Comparison of ENCODE assay signal across 19 cellular contexts in the genomic region with DNA sequence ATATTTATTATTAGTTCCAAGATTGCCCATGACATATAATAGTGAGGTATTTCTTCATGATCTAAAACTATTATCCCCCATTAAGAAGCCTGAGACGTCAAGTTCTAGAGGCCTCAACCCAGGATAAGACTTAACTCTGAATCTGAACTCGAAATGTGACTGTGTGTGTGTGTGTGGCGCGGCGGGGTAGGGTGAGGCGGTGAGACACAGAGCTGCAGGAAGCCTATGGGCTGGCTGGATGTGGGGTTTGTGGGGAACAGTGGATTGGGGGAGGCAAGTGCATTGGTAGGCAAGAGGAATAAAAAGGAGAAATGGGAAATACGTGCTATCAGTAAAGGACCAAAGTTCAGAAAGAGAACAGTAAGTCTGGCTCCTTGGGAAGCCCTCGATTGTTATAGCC.
"Had no signal": no experiment of that assay in that cellular context is flagged by ENCODE, and none has a peak within 500 bp of the region (broad histone marks: within the 10 kb centered on the region; RNA-seq: fewer than 3 reads in every experiment).

No MANE protein-coding gene starts in this region.

- DNase-seq: activated CD4-positive, alpha-beta T cell treated with anti-CD3 and anti-CD28 coated beads for 48 hours; activated CD8-positive, alpha-beta memory T cell treated with anti-CD3 and anti-CD28 coated beads, Interleukin-2, amount 10 ng/mL, durations not matched to agents 7 days and 5 days; activated CD8-positive, alpha-beta T cell treated with anti-CD3 and anti-CD28 coated beads for 36 hours; effector CD4-positive, alpha-beta T cell; heart right ventricle; kidney; naive thymus-derived CD8-positive, alpha-beta T cell; right lobe of liver; stimulated activated CD4-positive, alpha-beta T cell treated with anti-CD3 and anti-CD28 coated beads, Interleukin-15, amount 100 ng/mL, for 24 hours; stimulated activated naive CD4-positive, alpha-beta T cell; SW 1271; T-helper 17 cell had no signal

- H3K27ac Mint-ChIP-seq: activated CD8-positive, alpha-beta memory T cell treated with anti-CD3 and anti-CD28 coated beads, Interleukin-2, amount 10 ng/mL, durations not matched to agents 7 days and 5 days; activated CD8-positive, alpha-beta T cell treated with anti-CD3 and anti-CD28 coated beads for 36 hours; activated naive CD4-positive, alpha-beta T cell treated with anti-CD3 and anti-CD28 coated beads, Interleukin-2, amount 50 U/mL, for 72 hours; activated T-helper 1 cell treated with anti-CD3 and anti-CD28 coated beads, Interleukin-12 subunit alpha, Interleukin-12 subunit beta, Interleukin-2, Interleukin-4 antibody, amounts not matched to agents 30 ng/mL and 10 ng/mL and 1 ng/mL, durations not matched to agents 14 hours and 24 hours and 36 hours; mesothelial cell of epicardium; naive thymus-derived CD8-positive, alpha-beta T cell; T-helper 17 cell; type B pancreatic cell had no signal

- H3K36me3 Mint-ChIP-seq: activated CD8-positive, alpha-beta memory T cell treated with anti-CD3 and anti-CD28 coated beads, Interleukin-2, amount 10 ng/mL, durations not matched to agents 7 days and 5 days; activated naive CD4-positive, alpha-beta T cell treated with anti-CD3 and anti-CD28 coated beads, Interleukin-2, amount 50 U/mL, for 72 hours; naive thymus-derived CD8-positive, alpha-beta T cell; type B pancreatic cell had no signal

- H3K4me1 Mint-ChIP-seq: activated CD8-positive, alpha-beta memory T cell treated with anti-CD3 and anti-CD28 coated beads, Interleukin-2, amount 10 ng/mL, durations not matched to agents 7 days and 5 days; mesothelial cell of epicardium; naive thymus-derived CD8-positive, alpha-beta T cell had no signal

- H3K9me3 ChIP-seq: heart right ventricle, right lobe of liver, thoracic aorta had no signal

- H3K9me3 Mint-ChIP-seq: activated CD8-positive, alpha-beta T cell treated with anti-CD3 and anti-CD28 coated beads for 36 hours; activated naive CD4-positive, alpha-beta T cell treated with anti-CD3 and anti-CD28 coated beads, Interleukin-2, amount 50 U/mL, for 72 hours; activated T-helper 1 cell treated with anti-CD3 and anti-CD28 coated beads, Interleukin-12 subunit alpha, Interleukin-12 subunit beta, Interleukin-2, Interleukin-4 antibody, amounts not matched to agents 30 ng/mL and 10 ng/mL and 1 ng/mL, durations not matched to agents 14 hours and 24 hours and 36 hours; mesothelial cell of epicardium; naive thymus-derived CD8-positive, alpha-beta T cell; type B pancreatic cell had no signal

- H3K4me1 ChIP-seq: right lobe of liver had no signal

- H3K36me3 ChIP-seq: heart right ventricle, right lobe of liver, thoracic aorta had no signal

- H3K27me3 Mint-ChIP-seq: type B pancreatic cell had no signal

- ATAC-seq: activated CD8-positive, alpha-beta memory T cell treated with anti-CD3 and anti-CD28 coated beads, Interleukin-2, amount 10 ng/mL, durations not matched to agents 7 days and 5 days; activated CD8-positive, alpha-beta T cell treated with anti-CD3 and anti-CD28 coated beads for 36 hours; activated naive CD4-positive, alpha-beta T cell treated with anti-CD3 and anti-CD28 coated beads, Interleukin-2, amount 50 U/mL, for 72 hours; heart right ventricle; left lobe of liver; naive thymus-derived CD8-positive, alpha-beta T cell; right lobe of liver; T-helper 17 cell had no signal

- H3K27ac ChIP-seq: right lobe of liver, thoracic aorta had no signal

- H3K4me3 Mint-ChIP-seq: activated CD8-positive, alpha-beta memory T cell treated with anti-CD3 and anti-CD28 coated beads, Interleukin-2, amount 10 ng/mL, durations not matched to agents 7 days and 5 days; activated CD8-positive, alpha-beta T cell treated with anti-CD3 and anti-CD28 coated beads for 36 hours; activated T-helper 1 cell treated with anti-CD3 and anti-CD28 coated beads, Interleukin-12 subunit alpha, Interleukin-12 subunit beta, Interleukin-2, Interleukin-4 antibody, amounts not matched to agents 30 ng/mL and 10 ng/mL and 1 ng/mL, durations not matched to agents 14 hours and 24 hours and 36 hours; mesothelial cell of epicardium; naive thymus-derived CD8-positive, alpha-beta T cell; T-helper 17 cell; type B pancreatic cell had no signal

- H3K4me3 ChIP-seq: heart right ventricle, right lobe of liver, skin epidermis, thoracic aorta had no signal

- H3K27me3 ChIP-seq: heart right ventricle, right lobe of liver had no signal
